9 cellular contexts compared by ENCODE assay signal in the genomic region with DNA sequence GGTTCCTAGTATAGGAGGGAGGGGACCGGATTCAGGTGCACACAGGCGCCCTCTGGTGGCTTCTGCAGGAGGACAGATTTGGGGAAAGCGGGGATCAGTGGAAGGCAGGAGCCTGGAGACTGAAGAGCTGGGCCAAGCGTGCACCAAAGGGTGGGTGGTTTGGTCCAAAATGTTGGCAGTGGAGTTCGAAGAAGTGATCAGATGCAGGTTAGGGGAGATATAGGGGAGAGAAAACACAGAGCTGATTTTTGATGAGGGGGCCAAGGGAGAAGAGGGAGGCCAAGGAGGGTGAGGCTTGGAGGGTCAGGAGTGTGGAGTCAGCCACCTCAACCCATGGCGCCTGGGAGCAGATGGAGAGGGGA. TPM values are rescaled to one million over a fixed set of nuclear protein-coding genes. Genes with fewer than 3 reads are reported as not detected.
DNase-seq lines count a peak whose midpoint lies in the region; ATAC-seq and TF ChIP-seq lines count a peak whose summit lies in the region.
"Had no signal": no experiment of that assay in that cellular context is flagged by ENCODE, and none has a peak within 500 bp of the region (broad histone marks: within the 10 kb centered on the region; RNA-seq: fewer than 3 reads in every experiment).

No MANE protein-coding gene starts in this region.

- H3K36me3 ChIP-seq in MG63, result no peaks in the 10 kb centered on the region
- no peaks in the 10 kb centered on the region for H3K36me3 ChIP-seq in RWPE2 (ENCODE audit: low read depth)
- no peaks in the 10 kb centered on the region for H3K36me3 ChIP-seq in osteoblast (ENCODE audit: insufficient read depth, low read length)

- no peaks in the 10 kb centered on the region for H3K27me3 ChIP-seq in MG63
- no peaks in the 10 kb centered on the region for H3K27me3 ChIP-seq in RWPE2 (ENCODE audit: insufficient read depth, poor library complexity, severe bottlenecking)
- H3K27me3 ChIP-seq in foreskin keratinocyte, result no peaks in the 10 kb centered on the region
- H3K27me3 ChIP-seq in osteoblast (ENCODE audit: insufficient read depth, low read length), result no peaks in the 10 kb centered on the region

- ATAC-seq in RWPE2 (ENCODE audit: low read depth) (peak; percentile 87), foreskin keratinocyte (peak; percentile 70), GM21825 (IDR thresholded peaks at IDR 0.05; ENCODE audit: unreplicated experiment) (no peak)

- peak overlapping the region; percentile 89 for H2AFZ ChIP-seq in osteoblast (ENCODE audit: low read length)

- DNase-seq in G401 (ENCODE audit: low spot score) (peak; percentile 90), MG63 (peak; percentile 78), RWPE2 (ENCODE audit: low spot score) (no peak), foreskin keratinocyte (peak in 1 of 2 donors; percentile 36), osteoblast (ENCODE audit: insufficient read length, low spot score, missing footprints) (peak; percentile 96), substantia nigra (lab: John Stamatoyannopoulos, UW) (peak in 46 of 49 donors; percentile 11 to 88 (median 70))
- peak; percentile 75 for DNase-seq in activated T-helper 2 cell treated with anti-CD3 and anti-CD28 coated beads, Interferon-gamma antibody, Interleukin-2, Interleukin-4, amounts not matched to agents 10 μg/mL and 5 μg/mL and 100 μg/mL, durations not matched to agents 14 hours and 24 hours and 36 hours (ENCODE audit: low spot score)

- H3K27ac ChIP-seq in RWPE2 (ENCODE audit: poor library complexity, severe bottlenecking) (no peak overlapping the region), foreskin keratinocyte (no peak overlapping the region), osteoblast (ENCODE audit: low read depth, low read length) (peak overlapping the region; percentile 28), substantia nigra (ENCODE audit: low read depth, low read length, poor library complexity, severe bottlenecking) (no peak overlapping the region)

- TF ChIP-seq CTCF in RWPE2 (IDR thresholded peaks at IDR 0.05; ENCODE audit: poor library complexity, severe bottlenecking), result peak; percentile 89
- peak; percentile 87 for TF ChIP-seq CTCF in foreskin keratinocyte (conservative IDR thresholded peaks at IDR 0.05)
- TF ChIP-seq CTCF in osteoblast (IDR thresholded peaks at IDR 0.05; ENCODE audit: extremely low read depth, low read depth, low read length), result peak; percentile 96

- no peak overlapping the region for H3K4me3 Mint-ChIP-seq in activated T-helper 2 cell treated with anti-CD3 and anti-CD28 coated beads, Interferon-gamma antibody, Interleukin-2, Interleukin-4, amounts not matched to agents 10 μg/mL and 5 μg/mL and 100 μg/mL, durations not matched to agents 14 hours and 24 hours and 36 hours (ENCODE audit: low read depth)

- H3K9me3 Mint-ChIP-seq in activated T-helper 2 cell treated with anti-CD3 and anti-CD28 coated beads, Interferon-gamma antibody, Interleukin-2, Interleukin-4, amounts not matched to agents 10 μg/mL and 5 μg/mL and 100 μg/mL, durations not matched to agents 14 hours and 24 hours and 36 hours, result no peaks in the 10 kb centered on the region

- H3K4me3 ChIP-seq in MG63 (no peak overlapping the region), RWPE2 (ENCODE audit: severe bottlenecking) (no peak overlapping the region), osteoblast (ENCODE audit: insufficient read depth, low read length) (peak overlapping the region; percentile 27)

- in situ Hi-C loops in G401 (cut with HindIII; ENCODE audit: low sequenced_read_pairs), result no loop called here

- H3K27ac Mint-ChIP-seq in activated T-helper 2 cell treated with anti-CD3 and anti-CD28 coated beads, Interferon-gamma antibody, Interleukin-2, Interleukin-4, amounts not matched to agents 10 μg/mL and 5 μg/mL and 100 μg/mL, durations not matched to agents 14 hours and 24 hours and 36 hours, result peak overlapping the region; percentile 60

- peaks cover 17% of the 10 kb centered on the region for H3K4me1 Mint-ChIP-seq in activated T-helper 2 cell treated with anti-CD3 and anti-CD28 coated beads, Interferon-gamma antibody, Interleukin-2, Interleukin-4, amounts not matched to agents 10 μg/mL and 5 μg/mL and 100 μg/mL, durations not matched to agents 14 hours and 24 hours and 36 hours (ENCODE audit: low read depth)

- H3K4me1 ChIP-seq in RWPE2 (ENCODE audit: insufficient read depth, poor library complexity, severe bottlenecking) (no peaks in the 10 kb centered on the region), foreskin keratinocyte (no peaks in the 10 kb centered on the region), osteoblast (ENCODE audit: insufficient read depth, low read length) (peaks cover 18% of the 10 kb centered on the region)

- H3K4me2 ChIP-seq in osteoblast (ENCODE audit: insufficient read depth, low read length), result peak overlapping the region; percentile 79

- H3K79me2 ChIP-seq in osteoblast (ENCODE audit: insufficient read depth, low read length), result no peaks in the 10 kb centered on the region

- H3K9me3 ChIP-seq in MG63 (no peaks in the 10 kb centered on the region), RWPE2 (ENCODE audit: severe bottlenecking) (no peaks in the 10 kb centered on the region), osteoblast (ENCODE audit: low read depth, low read length) (no peaks in the 10 kb centered on the region)

- no peaks in the 10 kb centered on the region for H4K20me1 ChIP-seq in osteoblast (ENCODE audit: insufficient read depth, low read length)

- H3K36me3 Mint-ChIP-seq in activated T-helper 2 cell treated with anti-CD3 and anti-CD28 coated beads, Interferon-gamma antibody, Interleukin-2, Interleukin-4, amounts not matched to agents 10 μg/mL and 5 μg/mL and 100 μg/mL, durations not matched to agents 14 hours and 24 hours and 36 hours (ENCODE audit: low read depth), result no peaks in the 10 kb centered on the region

- intact Hi-C loops in activated T-helper 2 cell treated with anti-CD3 and anti-CD28 coated beads, Interferon-gamma antibody, Interleukin-2, Interleukin-4, amounts not matched to agents 10 μg/mL and 5 μg/mL and 100 μg/mL, durations not matched to agents 14 hours and 24 hours and 36 hours (cut with micrococcal nuclease), result loop anchor here (1.0 kb wide), 1 partner anchor 147 kb away; no protein-coding TSS in a partner anchor

- no peaks in the 10 kb centered on the region for H3K27me3 Mint-ChIP-seq in activated T-helper 2 cell treated with anti-CD3 and anti-CD28 coated beads, Interferon-gamma antibody, Interleukin-2, Interleukin-4, amounts not matched to agents 10 μg/mL and 5 μg/mL and 100 μg/mL, durations not matched to agents 14 hours and 24 hours and 36 hours (ENCODE audit: low read depth)

RNA-seq across cellular contexts. Expression of a gene that starts 6.8 kb away (rescaled TPM):
- total RNA-seq in G401 (2014; rRNA removed; shearing (Covaris generic)), result 41.8 and 54.2 TPM in 2 replicates
- 28.9 and 45.7 TPM in 2 replicates for total RNA-seq in MG63 (2014; rRNA removed; shearing (Covaris generic); ENCODE audit: low replicate concordance)
- total RNA-seq in activated T-helper 2 cell treated with anti-CD3 and anti-CD28 coated beads, Interferon-gamma antibody, Interleukin-2, Interleukin-4, amounts not matched to agents 10 μg/mL and 5 μg/mL and 100 μg/mL, durations not matched to agents 14 hours and 24 hours and 36 hours, result 87.5 and 89.3 TPM in 2 replicates
- total RNA-seq in foreskin keratinocyte (50.6 and 51.3 TPM in 2 replicates), osteoblast (33.7 and 41.0 TPM in 2 replicates)
- polyA plus RNA-seq in foreskin keratinocyte, result 48.8 and 51.8 TPM in 2 replicates

RNA-seq across cellular contexts. Expression of a gene that starts 16.3 kb away (rescaled TPM):
- total RNA-seq in G401 (2014; rRNA removed; shearing (Covaris generic)), result not detected in 2 replicates
- 0.30 TPM in 1 of 2 replicates, not detected in the other for total RNA-seq in MG63 (2014; rRNA removed; shearing (Covaris generic); ENCODE audit: low replicate concordance)
- total RNA-seq in activated T-helper 2 cell treated with anti-CD3 and anti-CD28 coated beads, Interferon-gamma antibody, Interleukin-2, Interleukin-4, amounts not matched to agents 10 μg/mL and 5 μg/mL and 100 μg/mL, durations not matched to agents 14 hours and 24 hours and 36 hours, result 3.9 and 4.3 TPM in 2 replicates
- total RNA-seq in foreskin keratinocyte, result not detected in 2 replicates
- polyA plus RNA-seq in foreskin keratinocyte, result 0.18 TPM in 1 of 2 replicates, not detected in the other
- under 0.01 and 0.29 TPM in 2 replicates for total RNA-seq in osteoblast
- total RNA-seq: glomerular endothelial cell had no signal

RNA-seq across cellular contexts. Expression of a gene that starts 28.5 kb away (rescaled TPM):
- total RNA-seq in G401 (2014; rRNA removed; shearing (Covaris generic)), result 62.9 and 74.7 TPM in 2 replicates
- total RNA-seq in MG63 (2014; rRNA removed; shearing (Covaris generic); ENCODE audit: low replicate concordance), result 112 and 120 TPM in 2 replicates
- 16.7 and 17.9 TPM in 2 replicates for total RNA-seq in activated T-helper 2 cell treated with anti-CD3 and anti-CD28 coated beads, Interferon-gamma antibody, Interleukin-2, Interleukin-4, amounts not matched to agents 10 μg/mL and 5 μg/mL and 100 μg/mL, durations not matched to agents 14 hours and 24 hours and 36 hours
- total RNA-seq in foreskin keratinocyte (24.1 and 25.8 TPM in 2 replicates), osteoblast (39.2 and 43.1 TPM in 2 replicates)
- 34.3 and 35.0 TPM in 2 replicates for polyA plus RNA-seq in foreskin keratinocyte
